ENCODE assay signal across 21 cellular contexts in genomic region chr10:91307489-91307888, GRCh38.
DNase-seq lines count a peak whose midpoint lies in the region; ATAC-seq, FAIRE-seq and TF ChIP-seq lines count a peak whose summit lies in the region.
"Had no signal": no experiment of that assay in that cellular context is flagged by ENCODE, and none has a peak within 500 bp of the region (broad histone marks: within the 10 kb centered on the region; RNA-seq: fewer than 3 reads in every experiment).

No MANE protein-coding gene starts in this region.

- no peak overlapping the region for H3K4me2 ChIP-seq in mesendoderm (ENCODE audit: low read length)
- H3K4me2 ChIP-seq: A549 had no signal

- H3K4me1 ChIP-seq in mesendoderm (ENCODE audit: control insufficient read depth, low read depth, low read length) (peaks cover 4% of the 10 kb centered on the region), Peyer's patch (no peaks in the 10 kb centered on the region)
- H3K4me1 ChIP-seq: A549 had no signal

- H3K36me3 ChIP-seq in mesendoderm (ENCODE audit: control insufficient read depth, insufficient read depth, low read length) (no peaks in the 10 kb centered on the region), Peyer's patch (no peaks in the 10 kb centered on the region)
- H3K36me3 ChIP-seq: SJCRH30 had no signal

- no peak for FAIRE-seq in GM12891 (lab: Jason Lieb, UNC)
- FAIRE-seq: A549, G401.6 had no signal

- no peak overlapping the region for H2BK15ac ChIP-seq in mesendoderm (replicated peaks; ENCODE audit: low read depth)

- H3K79me2 ChIP-seq in mesendoderm (ENCODE audit: control insufficient read depth, insufficient read depth, low read length), result no peaks in the 10 kb centered on the region

- H3K18ac ChIP-seq in mesendoderm (ENCODE audit: low read length), result no peak overlapping the region

- H3K27ac ChIP-seq in mesendoderm (ENCODE audit: low read depth, low read length) (no peak overlapping the region), Peyer's patch (no peak overlapping the region)
- H3K27ac ChIP-seq: A549, RWPE1, SJCRH30 had no signal

- no peak for TF ChIP-seq POLR2A in GM12891 (IDR thresholded peaks at IDR 0.05; ENCODE audit: low read depth, low read length)
- no peak for TF ChIP-seq POLR2A in Peyer's patch (IDR thresholded peaks at IDR 0.05)

- no peak overlapping the region for H3K23ac ChIP-seq in mesendoderm (ENCODE audit: low read length)

- H4K8ac ChIP-seq in mesendoderm (ENCODE audit: low read depth, low read length), result no peak overlapping the region

- H2BK5ac ChIP-seq in mesendoderm (ENCODE audit: low read length), result peak overlapping the region; percentile 55

- TF ChIP-seq CTCF in Peyer's patch (IDR thresholded peaks at IDR 0.05), result no peak

- H3K9ac ChIP-seq in mesendoderm (ENCODE audit: low read length), result no peak overlapping the region

- no CpG with 5 or more reads among the region's 1 CpG for WGBS in mesendoderm (ENCODE audit: extremely low coverage, insufficient coverage, low lambda C conversion rate)

- no peak overlapping the region for H4K5ac ChIP-seq in mesendoderm (ENCODE audit: low read length)

- DNase-seq in GM12891 (ENCODE audit: insufficient read length, low spot score) (no peak), mesendoderm (no peak), occipital lobe (lab: John Stamatoyannopoulos, UW) (no peak), Peyer's patch (no peak)
- no peak for DNase-seq in activated CD4-positive, alpha-beta T cell treated with anti-CD3 and anti-CD28 coated beads, Interleukin-2, amount 50 U/mL, for 1 hour
- DNase-seq: Caco-2; CD4-positive, alpha-beta T cell; H9; Karpas-422; NCI-H1048; NCI-H1436; NCI-H1930; NCI-H226; NCI-H524 treated with DMSO at 0.1 percent for 48 hours; PC-3; SJCRH30 had no signal

- H2BK120ac ChIP-seq in mesendoderm (ENCODE audit: low read depth, low read length), result no peak overlapping the region

- no peaks in the 10 kb centered on the region for H3K9me3 ChIP-seq in Peyer's patch
- H3K9me3 ChIP-seq: A549, Caco-2, SJCRH30 had no signal

- H2AK5ac ChIP-seq in mesendoderm (ENCODE audit: low read length), result no peak overlapping the region

- peak overlapping the region; percentile 40 for H3K56ac ChIP-seq in mesendoderm (ENCODE audit: low read length)

- ATAC-seq in GM21529 (IDR thresholded peaks at IDR 0.05; ENCODE audit: unreplicated experiment), result peak; percentile 72
- ATAC-seq in HG02885 (IDR thresholded peaks at IDR 0.05; ENCODE audit: poor library complexity, unreplicated experiment), result peak; percentile 62
- ATAC-seq: A549, PC-3 had no signal

- H3K79me1 ChIP-seq in mesendoderm (ENCODE audit: low read length), result no peaks in the 10 kb centered on the region

- no peak overlapping the region for H3K4ac ChIP-seq in mesendoderm (ENCODE audit: low read depth, low read length)

- no peaks in the 10 kb centered on the region for H3K27me3 ChIP-seq in mesendoderm (ENCODE audit: insufficient read depth, low read length, poor library complexity)
- H3K27me3 ChIP-seq in Peyer's patch, result no peaks in the 10 kb centered on the region
- H3K27me3 ChIP-seq: SJCRH30 had no signal

- H3K4me3 ChIP-seq in mesendoderm (ENCODE audit: low read length) (no peak overlapping the region), Peyer's patch (no peak overlapping the region)
- H3K4me3 ChIP-seq: A549, SJCRH30 had no signal

TF ChIP-seq in GM12891, 5 proteins besides CTCF, POLR2A, EP300 and RAD21:
- TF ChIP-seq TAF1 (IDR thresholded peaks at IDR 0.05; ENCODE audit: low read depth, low read length) (no peak), POU2F2 (IDR thresholded peaks at IDR 0.05; ENCODE audit: low read depth, low read length) (no peak), SPI1 (IDR thresholded peaks at IDR 0.05; ENCODE audit: low read depth, low read length) (peak; percentile 1; the same call in 1 of the 2 replicates)
